8 cellular contexts compared by ENCODE assay signal in genomic region chr12:89706551-89707348, GRCh38. TPM values are rescaled to one million over a fixed set of nuclear protein-coding genes. Genes with fewer than 3 reads are reported as not detected.
DNase-seq lines count a peak whose midpoint lies in the region; ATAC-seq lines count a peak whose summit lies in the region.

No MANE protein-coding gene starts in this region.

- H3K36me3 ChIP-seq in ES-I3 (ENCODE audit: insufficient read depth, low read length), result no peaks in the 10 kb centered on the region

- ATAC-seq in stimulated activated naive B cell treated with anti-CD40 and anti-IgM and Interleukin-4, amounts not matched to agents 10 μg/mL and 1 μg/mL and 100 μg/mL, for 72 hours (replicated peaks), result no peak
- no peak for ATAC-seq in HG02571 (IDR thresholded peaks at IDR 0.05; ENCODE audit: unreplicated experiment)

- peaks cover 2% of the 10 kb centered on the region for H3K36me3 Mint-ChIP-seq in activated naive CD8-positive, alpha-beta T cell treated with anti-CD3 and anti-CD28 coated beads for 36 hours
- H3K36me3 Mint-ChIP-seq in stimulated activated naive B cell treated with anti-CD40 and anti-IgM and Interleukin-4, amounts not matched to agents 10 μg/mL and 1 μg/mL and 100 μg/mL, for 72 hours, result peaks cover 15 to 21% of the 10 kb centered on the region in 2 donors

- no peaks in the 10 kb centered on the region for H3K9me3 Mint-ChIP-seq in activated naive CD8-positive, alpha-beta T cell treated with anti-CD3 and anti-CD28 coated beads for 36 hours
- H3K9me3 Mint-ChIP-seq in stimulated activated naive B cell treated with anti-CD40 and anti-IgM and Interleukin-4, amounts not matched to agents 10 μg/mL and 1 μg/mL and 100 μg/mL, for 72 hours, result no peaks in the 10 kb centered on the region

- H3K27ac Mint-ChIP-seq in activated naive CD8-positive, alpha-beta T cell treated with anti-CD3 and anti-CD28 coated beads for 36 hours, result peak overlapping the region; percentile 90
- peak overlapping the region; percentile 96 for H3K27ac Mint-ChIP-seq in stimulated activated naive B cell treated with anti-CD40 and anti-IgM and Interleukin-4, amounts not matched to agents 10 μg/mL and 1 μg/mL and 100 μg/mL, for 72 hours

- no peaks in the 10 kb centered on the region for H3K27me3 Mint-ChIP-seq in activated naive CD8-positive, alpha-beta T cell treated with anti-CD3 and anti-CD28 coated beads for 36 hours
- no peaks in the 10 kb centered on the region for H3K27me3 Mint-ChIP-seq in stimulated activated naive B cell treated with anti-CD40 and anti-IgM and Interleukin-4, amounts not matched to agents 10 μg/mL and 1 μg/mL and 100 μg/mL, for 72 hours

- peak overlapping the region; percentile 69; the same call in 1 of the 2 replicates for H3K9ac ChIP-seq in ES-I3 (ENCODE audit: low read depth, low read length)

- no peaks in the 10 kb centered on the region for H3K9me3 ChIP-seq in ES-I3 (ENCODE audit: control insufficient read depth, insufficient read depth, low read length)
- no peaks in the 10 kb centered on the region for H3K9me3 ChIP-seq in iPS-18c (ENCODE audit: control insufficient read depth, insufficient read depth, low read length)

- no peaks in the 10 kb centered on the region for H3K4me1 ChIP-seq in ES-I3 (ENCODE audit: insufficient read depth, low read length)

- peak overlapping the region; percentile 93 for H3K4me3 Mint-ChIP-seq in activated naive CD8-positive, alpha-beta T cell treated with anti-CD3 and anti-CD28 coated beads for 36 hours
- peak overlapping the region; percentile 91 for H3K4me3 Mint-ChIP-seq in stimulated activated naive B cell treated with anti-CD40 and anti-IgM and Interleukin-4, amounts not matched to agents 10 μg/mL and 1 μg/mL and 100 μg/mL, for 72 hours

- peak; percentile 79 for DNase-seq in LHCN-M2 (ENCODE audit: low read depth)
- no peak for DNase-seq in activated naive CD8-positive, alpha-beta T cell treated with anti-CD3 and anti-CD28 coated beads for 36 hours
- no peak for DNase-seq in stimulated activated naive B cell treated with anti-CD40 and anti-IgM and Interleukin-4, amounts not matched to agents 10 μg/mL and 1 μg/mL and 100 μg/mL, for 72 hours
- no peak for DNase-seq in COR-L47 (lab: John Stamatoyannopoulos, UW)
- DNase-seq in 8988T, result no peak

- H3K4me3 ChIP-seq in iPS-18c (ENCODE audit: insufficient read depth, low read depth, low read length), result peak overlapping the region; percentile 87

- peaks cover 51% of the 10 kb centered on the region for H3K4me1 Mint-ChIP-seq in activated naive CD8-positive, alpha-beta T cell treated with anti-CD3 and anti-CD28 coated beads for 36 hours
- peaks cover 14 to 40% of the 10 kb centered on the region in 2 donors for H3K4me1 Mint-ChIP-seq in stimulated activated naive B cell treated with anti-CD40 and anti-IgM and Interleukin-4, amounts not matched to agents 10 μg/mL and 1 μg/mL and 100 μg/mL, for 72 hours

RNA-seq across cellular contexts. Expression of gene ATP2B1, which starts 1.9 kb away (rescaled TPM):
- 467 and 521 TPM in 2 replicates for total RNA-seq in LHCN-M2 (2014; rRNA removed)
- 134 TPM for polyA plus RNA-seq in LHCN-M2 (2012)
- total RNA-seq in activated naive CD8-positive, alpha-beta T cell treated with anti-CD3 and anti-CD28 coated beads for 36 hours, result 10 to 100 TPM; 25.7 to 27.7 TPM

Comparison
In these comparisons a context has a peak if more than half of its experiments do, and no peak if none do; other contexts are left out.
1. RNA of gene ATP2B1, which starts 1.9 kb away (total RNA-seq): 467 to 521 TPM in LHCN-M2; 25.7 to 27.7 TPM in activated naive CD8-positive, alpha-beta T cell treated with anti-CD3 and anti-CD28 coated beads for 36 hours; every median in the first group is over 10 times any median in the second.